In genomic region chr17:56725144-56725543, GRCh38 we compare ENCODE assay signal across 6 cellular contexts.
"Had no signal": no experiment of that assay in that cellular context is flagged by ENCODE, and none has a peak within 500 bp of the region (broad histone marks: within the 10 kb centered on the region; RNA-seq: fewer than 3 reads in every experiment).

No MANE protein-coding gene starts in this region.

- DNase-seq: GM23248, GOT3, H7, KBM-7 had no signal

- H3K36me3 ChIP-seq: HAP-1 had no signal

- FAIRE-seq: HTR-8/SVneo had no signal

- H3K9me3 ChIP-seq: HAP-1 had no signal

- H3K27ac ChIP-seq: GM23248 had no signal

- H3K4me1 ChIP-seq: HAP-1 had no signal

- H3K4me3 ChIP-seq: GM23248, HAP-1 had no signal
